7 cellular contexts compared by ENCODE assay signal in the genomic region with DNA sequence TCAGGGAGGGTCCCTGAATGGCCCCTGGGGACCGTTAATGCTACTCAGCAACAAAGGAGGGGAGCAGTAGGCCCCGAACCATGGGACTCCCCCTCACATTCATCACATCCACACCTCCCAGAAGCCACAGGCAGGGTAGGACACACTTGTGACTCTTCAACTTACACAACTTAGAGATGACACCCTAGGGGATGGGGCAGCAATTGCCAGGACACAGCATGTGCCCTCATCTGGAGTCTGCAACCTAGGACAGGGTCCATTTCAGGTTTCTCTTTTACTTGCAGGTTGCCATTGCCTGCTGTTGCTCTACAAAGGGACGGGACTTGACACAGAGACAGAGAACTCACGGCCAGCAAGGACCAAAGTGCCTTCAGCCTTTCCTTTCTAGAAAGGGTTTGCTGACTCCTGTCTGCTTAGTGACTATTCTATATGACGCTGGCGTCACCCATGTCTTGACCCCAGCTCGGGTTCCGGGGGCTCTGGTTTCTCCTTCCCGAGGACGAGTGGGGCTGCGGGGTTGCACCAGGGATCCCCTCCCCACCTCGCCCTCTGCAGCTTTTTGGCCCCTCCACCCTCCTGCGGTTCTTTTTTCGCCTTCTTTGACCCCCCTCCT.
A peak's percentile ranks its signal among the peaks of the same experiment; 100 is the strongest.
DNase-seq lines count a peak whose midpoint lies in the region; ATAC-seq lines count a peak whose summit lies in the region.

No MANE protein-coding gene starts in this region.

- H3K4me3 Mint-ChIP-seq in activated T-cell treated with anti-CD3 and anti-CD28 coated beads, Interleukin-2, amount 50 U/mL, for 24 hours = peak overlapping the region; percentile 75
- peak overlapping the region; percentile 84 to 85 for H3K4me3 Mint-ChIP-seq in stimulated activated naive CD8-positive, alpha-beta T cell treated with anti-CD3 and anti-CD28 coated beads, Interleukin-15, amount 100 ng/mL, for 72 hours

- DNase-seq in activated T-cell treated with anti-CD3 and anti-CD28 coated beads, Interleukin-2, amount 50 U/mL, for 24 hours = no peak
- no peak for DNase-seq in stimulated activated naive CD8-positive, alpha-beta T cell treated with anti-CD3 and anti-CD28 coated beads, Interleukin-15, amount 100 ng/mL, for 72 hours
- DNase-seq in SHP77 (lab: John Stamatoyannopoulos, UW) = no peak
- DNase-seq in head of caudate nucleus = no peak

- H3K36me3 Mint-ChIP-seq in activated T-cell treated with anti-CD3 and anti-CD28 coated beads, Interleukin-2, amount 50 U/mL, for 24 hours (ENCODE audit: low read depth) = no peaks in the 10 kb centered on the region

- peak; percentile 10 for ATAC-seq in HG02840 (IDR thresholded peaks at IDR 0.05; ENCODE audit: low FRiP score, unreplicated experiment)
- ATAC-seq in stimulated activated naive CD8-positive, alpha-beta T cell treated with anti-CD3 and anti-CD28 coated beads, Interleukin-15, amount 100 ng/mL, for 72 hours = peak; percentile 10
- ATAC-seq in GM18520 (IDR thresholded peaks at IDR 0.05; ENCODE audit: unreplicated experiment) = no peak

- H3K4me1 Mint-ChIP-seq in activated T-cell treated with anti-CD3 and anti-CD28 coated beads, Interleukin-2, amount 50 U/mL, for 24 hours (ENCODE audit: low read depth) = peaks cover 19% of the 10 kb centered on the region
- peaks cover 32% of the 10 kb centered on the region for H3K4me1 Mint-ChIP-seq in stimulated activated naive CD8-positive, alpha-beta T cell treated with anti-CD3 and anti-CD28 coated beads, Interleukin-15, amount 100 ng/mL, for 72 hours

- H3K9me3 Mint-ChIP-seq in activated T-cell treated with anti-CD3 and anti-CD28 coated beads, Interleukin-2, amount 50 U/mL, for 24 hours = no peaks in the 10 kb centered on the region
- H3K9me3 Mint-ChIP-seq in stimulated activated naive CD8-positive, alpha-beta T cell treated with anti-CD3 and anti-CD28 coated beads, Interleukin-15, amount 100 ng/mL, for 72 hours = no peaks in the 10 kb centered on the region

- H3K27me3 Mint-ChIP-seq in activated T-cell treated with anti-CD3 and anti-CD28 coated beads, Interleukin-2, amount 50 U/mL, for 24 hours = peaks cover 9% of the 10 kb centered on the region
- H3K27me3 Mint-ChIP-seq in stimulated activated naive CD8-positive, alpha-beta T cell treated with anti-CD3 and anti-CD28 coated beads, Interleukin-15, amount 100 ng/mL, for 72 hours = peaks cover 32% of the 10 kb centered on the region

- no peak overlapping the region for H3K27ac Mint-ChIP-seq in activated T-cell treated with anti-CD3 and anti-CD28 coated beads, Interleukin-2, amount 50 U/mL, for 24 hours
- no peak overlapping the region for H3K27ac Mint-ChIP-seq in stimulated activated naive CD8-positive, alpha-beta T cell treated with anti-CD3 and anti-CD28 coated beads, Interleukin-15, amount 100 ng/mL, for 72 hours

- peak overlapping the region; percentile 69 for H3K4me3 ChIP-seq in iPS-11a (ENCODE audit: low read depth, low read length)

- intact Hi-C loops in head of caudate nucleus (cut with DNase I) = no loop called here
